In genomic region chr2:199928626-199929025, GRCh38 we compare ENCODE assay signal across 29 cellular contexts. TPM values are rescaled to one million over a fixed set of nuclear protein-coding genes. Genes with fewer than 3 reads are reported as not detected.
A peak's percentile ranks its signal among the peaks of the same experiment; 100 is the strongest.
DNase-seq lines count a peak whose midpoint lies in the region; ATAC-seq and TF ChIP-seq lines count a peak whose summit lies in the region.
"Had no signal": no experiment of that assay in that cellular context is flagged by ENCODE, and none has a peak within 500 bp of the region (broad histone marks: within the 10 kb centered on the region; RNA-seq: fewer than 3 reads in every experiment).

No MANE protein-coding gene starts in this region.

- peaks cover 8% of the 10 kb centered on the region for H3K4me1 Mint-ChIP-seq in activated CD8-positive, alpha-beta T cell treated with anti-CD3 and anti-CD28 coated beads for 36 hours (ENCODE audit: low read depth)
- H3K4me1 Mint-ChIP-seq in activated CD8-positive, alpha-beta T cell treated with anti-CD3 and anti-CD28 coated beads, Interleukin-2, amount 10 ng/mL, durations not matched to agents 7 days and 5 days (ENCODE audit: low read depth) = no peaks in the 10 kb centered on the region
- H3K4me1 Mint-ChIP-seq in CD8-positive, alpha-beta memory T cell = peaks cover 4 to 24% (median 13%) of the 10 kb centered on the region in 3 donors
- H3K4me1 Mint-ChIP-seq: B cell had no signal

- H3K27me3 Mint-ChIP-seq in activated CD8-positive, alpha-beta T cell treated with anti-CD3 and anti-CD28 coated beads for 36 hours = no peaks in the 10 kb centered on the region
- no peaks in the 10 kb centered on the region for H3K27me3 Mint-ChIP-seq in activated CD8-positive, alpha-beta T cell treated with anti-CD3 and anti-CD28 coated beads, Interleukin-2, amount 10 ng/mL, durations not matched to agents 7 days and 5 days (ENCODE audit: low read depth)
- no peaks in the 10 kb centered on the region for H3K27me3 Mint-ChIP-seq in CD8-positive, alpha-beta memory T cell
- H3K27me3 Mint-ChIP-seq: B cell had no signal

- H3K4me3 Mint-ChIP-seq in activated CD8-positive, alpha-beta T cell treated with anti-CD3 and anti-CD28 coated beads for 36 hours = no peak overlapping the region
- H3K4me3 Mint-ChIP-seq in activated CD8-positive, alpha-beta T cell treated with anti-CD3 and anti-CD28 coated beads, Interleukin-2, amount 10 ng/mL, durations not matched to agents 7 days and 5 days = no peak overlapping the region
- no peak overlapping the region for H3K4me3 Mint-ChIP-seq in CD8-positive, alpha-beta memory T cell
- H3K4me3 Mint-ChIP-seq: B cell had no signal

- no peaks in the 10 kb centered on the region for H3K4me1 ChIP-seq in CD8-positive, alpha-beta memory T cell (ENCODE audit: insufficient read depth, low read length)
- H3K4me1 ChIP-seq: esophagus squamous epithelium, prostate gland, uterus had no signal

- H3K9me3 ChIP-seq in CD8-positive, alpha-beta memory T cell (ENCODE audit: low read length) = no peaks in the 10 kb centered on the region
- H3K9me3 ChIP-seq: colonic mucosa, esophagus squamous epithelium, neutrophil, prostate gland, testis, uterus had no signal

- peaks cover 11% of the 10 kb centered on the region for H3K36me3 ChIP-seq in CD8-positive, alpha-beta memory T cell (ENCODE audit: insufficient read depth, low read length)
- H3K36me3 ChIP-seq: colonic mucosa, prostate gland, uterus had no signal

- H3K27ac Mint-ChIP-seq in activated CD8-positive, alpha-beta T cell treated with anti-CD3 and anti-CD28 coated beads for 36 hours = peak overlapping the region; percentile 43
- no peak overlapping the region for H3K27ac Mint-ChIP-seq in activated CD8-positive, alpha-beta T cell treated with anti-CD3 and anti-CD28 coated beads, Interleukin-2, amount 10 ng/mL, durations not matched to agents 7 days and 5 days
- peak overlapping the region in 6 of 8 donors; percentile 2 to 71 (median 40) for H3K27ac Mint-ChIP-seq in CD8-positive, alpha-beta memory T cell
- H3K27ac Mint-ChIP-seq: B cell had no signal

- no peak for DNase-seq in activated CD8-positive, alpha-beta T cell treated with anti-CD3 and anti-CD28 coated beads for 36 hours
- no peak for DNase-seq in activated CD8-positive, alpha-beta T cell treated with anti-CD3 and anti-CD28 coated beads, Interleukin-2, amount 10 ng/mL, durations not matched to agents 7 days and 5 days
- DNase-seq in CD8-positive, alpha-beta memory T cell = no peak
- DNase-seq in amniotic epithelial cell (ENCODE audit: low read depth) (peak; percentile 63), iris pigment epithelial cell (ENCODE audit: low read depth) (peak; percentile 45), NCI-H526 treated with DMSO at 0.1 percent for 48 hours (lab: John Stamatoyannopoulos, UW) (no peak), GM13977 (ENCODE audit: low spot score) (no peak)
- DNase-seq: activated CD4-positive, alpha-beta T cell treated with anti-CD3 and anti-CD28 coated beads, Interleukin-2, amount 50 U/mL, for 48 hours; amniotic stem cell; brain microvascular endothelial cell; colonic mucosa; esophagus squamous epithelium; KG1; left colon; mammary epithelial cell; MM.1S; NCI-H1417; NCI-H2029 treated with DMSO at 0.1 percent for 48 hours; NCI-H526; Right ventricle myocardium superior; stimulated activated CD4-positive, alpha-beta T cell treated with anti-CD3 and anti-CD28 coated beads, Interleukin-15, amount 100 ng/mL, for 24 hours; stimulated activated naive CD4-positive, alpha-beta T cell treated with Interleukin-2 at 50 U/mL for 16 hours; testis; uterus had no signal

- no peak overlapping the region for H3K4me3 ChIP-seq in CD8-positive, alpha-beta memory T cell (ENCODE audit: low read length)
- H3K4me3 ChIP-seq: colonic mucosa, esophagus squamous epithelium, prostate gland, testis, uterus had no signal

- CTCF ChIA-PET in activated CD8-positive, alpha-beta T cell treated with anti-CD3 and anti-CD28 coated beads for 36 hours (lab: Charles Lee) = no interaction called here
- CTCF ChIA-PET in activated CD8-positive, alpha-beta T cell treated with anti-CD3 and anti-CD28 coated beads, Interleukin-2, amount 10 ng/mL, durations not matched to agents 7 days and 5 days (lab: Charles Lee) = no interaction called here
- CTCF ChIA-PET in CD8-positive, alpha-beta memory T cell (lab: Charles Lee) = no interaction called here

- TF ChIP-seq CTCF in activated CD8-positive, alpha-beta T cell treated with anti-CD3 and anti-CD28 coated beads for 36 hours (IDR thresholded peaks at IDR 0.05) = no peak
- no peak for TF ChIP-seq CTCF in GM13977 (IDR thresholded peaks at IDR 0.05; ENCODE audit: extremely low read depth, insufficient read depth, missing control alignments)

- H3K36me3 Mint-ChIP-seq in activated CD8-positive, alpha-beta T cell treated with anti-CD3 and anti-CD28 coated beads for 36 hours (ENCODE audit: low read depth) = peaks cover 29% of the 10 kb centered on the region
- peaks cover 48% of the 10 kb centered on the region for H3K36me3 Mint-ChIP-seq in activated CD8-positive, alpha-beta T cell treated with anti-CD3 and anti-CD28 coated beads, Interleukin-2, amount 10 ng/mL, durations not matched to agents 7 days and 5 days (ENCODE audit: low read depth)
- H3K36me3 Mint-ChIP-seq in CD8-positive, alpha-beta memory T cell = peaks cover 0 to 49% (median 8%) of the 10 kb centered on the region in 3 donors

- no peaks in the 10 kb centered on the region for H3K27me3 ChIP-seq in CD8-positive, alpha-beta memory T cell (ENCODE audit: insufficient read depth, low read length, poor library complexity, severe bottlenecking)
- H3K27me3 ChIP-seq: brain microvascular endothelial cell, colonic mucosa, esophagus squamous epithelium, neutrophil, testis, uterus had no signal

- POLR2A ChIA-PET in activated CD8-positive, alpha-beta T cell treated with anti-CD3 and anti-CD28 coated beads for 36 hours (lab: Charles Lee) = interaction anchor here (0.7 kb wide), 1 partner anchor 11 kb away, joined by 3 read pairs; no protein-coding TSS in a partner anchor
- POLR2A ChIA-PET in activated CD8-positive, alpha-beta T cell treated with anti-CD3 and anti-CD28 coated beads, Interleukin-2, amount 10 ng/mL, durations not matched to agents 7 days and 5 days (lab: Charles Lee) = no interaction called here
- POLR2A ChIA-PET in CD8-positive, alpha-beta memory T cell (lab: Charles Lee) = no interaction called here

- no peak overlapping the region for H3K27ac ChIP-seq in CD8-positive, alpha-beta memory T cell (ENCODE audit: low read depth, low read length)
- H3K27ac ChIP-seq: brain microvascular endothelial cell, colonic mucosa, esophagus squamous epithelium, neutrophil, prostate gland, testis, uterus had no signal

- H3K9me3 Mint-ChIP-seq in activated CD8-positive, alpha-beta T cell treated with anti-CD3 and anti-CD28 coated beads for 36 hours = no peaks in the 10 kb centered on the region
- H3K9me3 Mint-ChIP-seq in activated CD8-positive, alpha-beta T cell treated with anti-CD3 and anti-CD28 coated beads, Interleukin-2, amount 10 ng/mL, durations not matched to agents 7 days and 5 days (ENCODE audit: insufficient read depth) = no peaks in the 10 kb centered on the region
- H3K9me3 Mint-ChIP-seq in CD8-positive, alpha-beta memory T cell = no peaks in the 10 kb centered on the region

- ATAC-seq in activated CD8-positive, alpha-beta T cell treated with anti-CD3 and anti-CD28 coated beads for 36 hours = no peak
- ATAC-seq in activated CD8-positive, alpha-beta T cell treated with anti-CD3 and anti-CD28 coated beads, Interleukin-2, amount 10 ng/mL, durations not matched to agents 7 days and 5 days = no peak
- ATAC-seq in HG03045 (IDR thresholded peaks at IDR 0.05; ENCODE audit: unreplicated experiment) = no peak
- ATAC-seq: HCT116, left colon had no signal

- in situ Hi-C loops in GM13977 (cut with MboI; ENCODE audit: low pct_unique_long_range_greater_than_20kb, low sequenced_read_pairs, unreplicated experiment) = no loop called here

- intact Hi-C loops in activated CD8-positive, alpha-beta T cell treated with anti-CD3 and anti-CD28 coated beads for 36 hours (cut with micrococcal nuclease) = loop anchor here (2.0 kb wide), 1 partner anchor 26 kb away; the partner anchor contains the start of genes MAIP1 and TYW5

RNA-seq across cellular contexts. Expression of gene C2orf69, which starts 17.5 kb away (rescaled TPM):
- total RNA-seq in activated CD8-positive, alpha-beta T cell treated with anti-CD3 and anti-CD28 coated beads for 36 hours = 10 to 100 TPM; 15.9 to 17.0 TPM
- 10 to 100 TPM; 14.2 to 16.5 TPM for total RNA-seq in activated CD8-positive, alpha-beta T cell treated with anti-CD3 and anti-CD28 coated beads, Interleukin-2, amount 10 ng/mL, durations not matched to agents 7 days and 5 days
- total RNA-seq in CD8-positive, alpha-beta memory T cell = 10 to 100 TPM; 19.8 to 20.9 TPM
- polyA plus RNA-seq in CD8-positive, alpha-beta memory T cell = 12.9 TPM

RNA-seq across cellular contexts. Expression of gene TYW5, which starts 26.7 kb away (rescaled TPM):
- 1 to 10 TPM; 8.3 to 8.4 TPM for total RNA-seq in activated CD8-positive, alpha-beta T cell treated with anti-CD3 and anti-CD28 coated beads for 36 hours
- total RNA-seq in activated CD8-positive, alpha-beta T cell treated with anti-CD3 and anti-CD28 coated beads, Interleukin-2, amount 10 ng/mL, durations not matched to agents 7 days and 5 days = 1 to 10 TPM; 7.3 to 7.5 TPM
- 10 to 100 TPM in 1 of 2 experiments, 1 to 10 TPM in 1; 10.0 to 10.6 TPM for total RNA-seq in CD8-positive, alpha-beta memory T cell
- 4.1 TPM for polyA plus RNA-seq in CD8-positive, alpha-beta memory T cell

RNA-seq across cellular contexts. Expression of gene MAIP1, which starts 26.8 kb away (rescaled TPM):
- total RNA-seq in activated CD8-positive, alpha-beta T cell treated with anti-CD3 and anti-CD28 coated beads for 36 hours = 10 to 100 TPM; 31.9 to 32.3 TPM
- total RNA-seq in activated CD8-positive, alpha-beta T cell treated with anti-CD3 and anti-CD28 coated beads, Interleukin-2, amount 10 ng/mL, durations not matched to agents 7 days and 5 days = 10 to 100 TPM; 21.5 to 21.9 TPM
- total RNA-seq in CD8-positive, alpha-beta memory T cell = 10 to 100 TPM; 40.8 TPM
- 17.2 TPM for polyA plus RNA-seq in CD8-positive, alpha-beta memory T cell

Comparison
In these comparisons a context has a peak if more than half of its experiments do, and no peak if none do; other contexts are left out.
1. DNase-seq: peak in amniotic epithelial cell (single experiment) and iris pigment epithelial cell (single experiment); none in activated CD8-positive, alpha-beta T cell treated with anti-CD3 and anti-CD28 coated beads for 36 hours (single experiment), activated CD8-positive, alpha-beta T cell treated with anti-CD3 and anti-CD28 coated beads, Interleukin-2, amount 10 ng/mL, durations not matched to agents 7 days and 5 days (single experiment), CD8-positive, alpha-beta memory T cell (0 of 5), NCI-H526 treated with DMSO at 0.1 percent for 48 hours (single experiment) and GM13977 (single experiment).